35 cellular contexts compared by ENCODE assay signal in genomic region chr4:117376700-117377099, GRCh38.
"Had no signal": no experiment of that assay in that cellular context is flagged by ENCODE, and none has a peak within 500 bp of the region (broad histone marks: within the 10 kb centered on the region; RNA-seq: fewer than 3 reads in every experiment).

No MANE protein-coding gene starts in this region.

- H3K27ac Mint-ChIP-seq: activated CD4-positive, alpha-beta T cell treated with anti-CD3 and anti-CD28 coated beads, Interleukin-2, amount 10 ng/mL, durations not matched to agents 24 days and 14 days; activated CD8-positive, alpha-beta T cell treated with anti-CD3 and anti-CD28 coated beads for 36 hours; activated naive CD8-positive, alpha-beta T cell treated with anti-CD3 and anti-CD28 coated beads for 36 hours; activated T-cell treated with anti-CD3 and anti-CD28 coated beads, Interleukin-2, amount 50 U/mL, for 72 hours; activated T-helper 17 cell treated with anti-CD3 and anti-CD28 coated beads, Interleukin-2, amount 50 U/mL, for 72 hours had no signal

- H3K4me3 Mint-ChIP-seq: activated CD4-positive, alpha-beta T cell treated with anti-CD3 and anti-CD28 coated beads, Interleukin-2, amount 10 ng/mL, durations not matched to agents 24 days and 14 days; activated CD8-positive, alpha-beta T cell treated with anti-CD3 and anti-CD28 coated beads for 36 hours; activated naive CD8-positive, alpha-beta T cell treated with anti-CD3 and anti-CD28 coated beads for 36 hours; activated T-cell treated with anti-CD3 and anti-CD28 coated beads, Interleukin-2, amount 50 U/mL, for 72 hours; activated T-helper 17 cell treated with anti-CD3 and anti-CD28 coated beads, Interleukin-2, amount 50 U/mL, for 72 hours had no signal

- H3K4me1 Mint-ChIP-seq: activated CD4-positive, alpha-beta T cell treated with anti-CD3 and anti-CD28 coated beads, Interleukin-2, amount 10 ng/mL, durations not matched to agents 24 days and 14 days; activated naive CD8-positive, alpha-beta T cell treated with anti-CD3 and anti-CD28 coated beads for 36 hours; activated T-helper 17 cell treated with anti-CD3 and anti-CD28 coated beads, Interleukin-2, amount 50 U/mL, for 72 hours had no signal

- H3K9me3 Mint-ChIP-seq: activated CD4-positive, alpha-beta T cell treated with anti-CD3 and anti-CD28 coated beads, Interleukin-2, amount 10 ng/mL, durations not matched to agents 24 days and 14 days; activated naive CD8-positive, alpha-beta T cell treated with anti-CD3 and anti-CD28 coated beads for 36 hours; activated T-helper 17 cell treated with anti-CD3 and anti-CD28 coated beads, Interleukin-2, amount 50 U/mL, for 72 hours had no signal

- H3K9me3 ChIP-seq: ascending aorta, breast epithelium, Peyer's patch, SJSA1 had no signal

- ATAC-seq: activated CD8-positive, alpha-beta T cell treated with anti-CD3 and anti-CD28 coated beads for 36 hours; activated T-cell treated with anti-CD3 and anti-CD28 coated beads, Interleukin-2, amount 50 U/mL, for 72 hours; activated T-helper 17 cell treated with anti-CD3 and anti-CD28 coated beads, Interleukin-2, amount 50 U/mL, for 72 hours; PC-3 had no signal

- DNase-seq: activated CD4-positive, alpha-beta T cell treated with anti-CD3 and anti-CD28 coated beads, Interleukin-2, amount 10 ng/mL, durations not matched to agents 24 days and 14 days; activated CD4-positive, alpha-beta T cell treated with anti-CD3 and anti-CD28 coated beads, Interleukin-2, amount 50 U/mL, for 4 hours; activated CD8-positive, alpha-beta T cell treated with anti-CD3 and anti-CD28 coated beads for 36 hours; activated effector memory CD4-positive, alpha-beta T cell treated with anti-CD3 and anti-CD28 coated beads, Interleukin-2, amount 50 U/mL, for 16 hours; activated naive CD4-positive, alpha-beta T cell; activated naive CD4-positive, alpha-beta T cell treated with anti-CD3 and anti-CD28 coated beads, Interleukin-2, amount 50 U/mL, for 16 hours; activated naive CD8-positive, alpha-beta T cell treated with anti-CD3 and anti-CD28 coated beads for 36 hours; activated T-cell treated with anti-CD3 and anti-CD28 coated beads, Interleukin-2, amount 50 U/mL, for 1 hour; activated T-cell treated with anti-CD3 and anti-CD28 coated beads, Interleukin-2, amount 50 U/mL, for 72 hours; amygdala; MM.1S; MV-4-11; NCI-H1092; NCI-H1436 treated with DMSO at 0.1 percent for 48 hours; NCI-H187 treated with DMSO at 0.1 percent for 48 hours; NCI-H2081; NCI-H2171 treated with DMSO at 0.1 percent for 48 hours; NCI-H2227 treated with DMSO at 0.1 percent for 48 hours; NCI-H526; NCI-H748 treated with DMSO at 0.1 percent for 48 hours; NK-92 treated with Interleukin-12 subunit alpha and Interleukin-12 subunit beta, amount 100 ng/mL, for 24 hours; PC-3; Peyer's patch; RPMI8226; SHP77 treated with DMSO at 0.1 percent for 48 hours; SW 1271; T-helper 1 cell; T-helper 2 cell; T-helper 9 cell had no signal

- H3K4me3 ChIP-seq: ascending aorta, breast epithelium, Peyer's patch, SJSA1 had no signal

- H3K36me3 ChIP-seq: ascending aorta, breast epithelium, Peyer's patch, SJSA1 had no signal

- H3K27ac ChIP-seq: ascending aorta, breast epithelium, KMS-11, Peyer's patch, SJSA1, VCaP had no signal

- H3K9ac ChIP-seq: KMS-11 had no signal

- H3K4me1 ChIP-seq: ascending aorta, breast epithelium, Peyer's patch, SJSA1 had no signal

- H3K4me2 ChIP-seq: KMS-11 had no signal

- H3K27me3 Mint-ChIP-seq: activated CD4-positive, alpha-beta T cell treated with anti-CD3 and anti-CD28 coated beads, Interleukin-2, amount 10 ng/mL, durations not matched to agents 24 days and 14 days; activated CD8-positive, alpha-beta T cell treated with anti-CD3 and anti-CD28 coated beads for 36 hours; activated naive CD8-positive, alpha-beta T cell treated with anti-CD3 and anti-CD28 coated beads for 36 hours; activated T-helper 17 cell treated with anti-CD3 and anti-CD28 coated beads, Interleukin-2, amount 50 U/mL, for 72 hours had no signal

- H3K36me3 Mint-ChIP-seq: activated naive CD8-positive, alpha-beta T cell treated with anti-CD3 and anti-CD28 coated beads for 36 hours had no signal

- H3K27me3 ChIP-seq: ascending aorta, breast epithelium, Peyer's patch, SJSA1 had no signal
